In genomic region chrX:78123190-78123589, GRCh38 we compare ENCODE assay signal across 8 cellular contexts. TPM values are rescaled to one million over a fixed set of nuclear protein-coding genes. Genes with fewer than 3 reads are reported as not detected.
DNase-seq lines count a peak whose midpoint lies in the region; ATAC-seq and TF ChIP-seq lines count a peak whose summit lies in the region.
"Had no signal": no experiment of that assay in that cellular context is flagged by ENCODE, and none has a peak within 500 bp of the region (broad histone marks: within the 10 kb centered on the region; RNA-seq: fewer than 3 reads in every experiment).

No MANE protein-coding gene starts in this region.

- H3K4me3 Mint-ChIP-seq in CD8-positive, alpha-beta memory T cell = no peak overlapping the region
- H3K4me3 Mint-ChIP-seq in activated naive CD4-positive, alpha-beta T cell treated with anti-CD3 and anti-CD28 coated beads, Interleukin-2, amount 10 ng/mL, durations not matched to agents 7 days and 5 days = no peak overlapping the region
- H3K4me3 Mint-ChIP-seq: mesothelial cell of epicardium had no signal

- H3K27ac Mint-ChIP-seq in CD8-positive, alpha-beta memory T cell = peak overlapping the region in 5 of 8 donors; percentile 13 to 61 (median 43)
- H3K27ac Mint-ChIP-seq in activated naive CD4-positive, alpha-beta T cell treated with anti-CD3 and anti-CD28 coated beads, Interleukin-2, amount 10 ng/mL, durations not matched to agents 7 days and 5 days = peak overlapping the region; percentile 74
- H3K27ac Mint-ChIP-seq: mesothelial cell of epicardium had no signal

- peaks cover 0 to 85% (median 8%) of the 10 kb centered on the region in 3 donors for H3K36me3 Mint-ChIP-seq in CD8-positive, alpha-beta memory T cell
- peaks cover 62% of the 10 kb centered on the region for H3K36me3 Mint-ChIP-seq in activated naive CD4-positive, alpha-beta T cell treated with anti-CD3 and anti-CD28 coated beads, Interleukin-2, amount 10 ng/mL, durations not matched to agents 7 days and 5 days

- H3K9me3 ChIP-seq in CD8-positive, alpha-beta memory T cell (ENCODE audit: low read length) = no peaks in the 10 kb centered on the region

- no peak for TF ChIP-seq CTCF in GM10248 (IDR thresholded peaks at IDR 0.05; ENCODE audit: control extremely low read depth, extremely low read depth, low read depth, missing control alignments)

- no peaks in the 10 kb centered on the region for H3K9me3 Mint-ChIP-seq in CD8-positive, alpha-beta memory T cell
- H3K9me3 Mint-ChIP-seq in activated naive CD4-positive, alpha-beta T cell treated with anti-CD3 and anti-CD28 coated beads, Interleukin-2, amount 10 ng/mL, durations not matched to agents 7 days and 5 days = no peaks in the 10 kb centered on the region
- H3K9me3 Mint-ChIP-seq: mesothelial cell of epicardium had no signal

- POLR2A ChIA-PET in CD8-positive, alpha-beta memory T cell (lab: Charles Lee) = interaction anchor here (0.7 kb wide), 1 partner anchor 8 kb away, joined by 6 read pairs; no protein-coding TSS in a partner anchor
- POLR2A ChIA-PET in GM10248 (lab: Yijun Ruan, JAX) = no interaction called here

- no peak overlapping the region for H3K27ac ChIP-seq in CD8-positive, alpha-beta memory T cell (ENCODE audit: low read depth, low read length)

- H3K27me3 ChIP-seq in CD8-positive, alpha-beta memory T cell (ENCODE audit: insufficient read depth, low read length, poor library complexity, severe bottlenecking) = no peaks in the 10 kb centered on the region

- no peak overlapping the region for H3K4me3 ChIP-seq in CD8-positive, alpha-beta memory T cell (ENCODE audit: low read length)

- CTCF ChIA-PET in CD8-positive, alpha-beta memory T cell (lab: Charles Lee) = no interaction called here
- CTCF ChIA-PET in activated naive CD4-positive, alpha-beta T cell treated with anti-CD3 and anti-CD28 coated beads, Interleukin-2, amount 10 ng/mL, durations not matched to agents 7 days and 5 days (lab: Charles Lee) = no interaction called here
- CTCF ChIA-PET in GM10248 (lab: Yijun Ruan, JAX) = no interaction called here

- no peaks in the 10 kb centered on the region for H3K4me1 ChIP-seq in CD8-positive, alpha-beta memory T cell (ENCODE audit: insufficient read depth, low read length)

- no peak for DNase-seq in CD8-positive, alpha-beta memory T cell
- DNase-seq in HK-2 (ENCODE audit: unreplicated experiment) (peak; percentile 51), myocyte (ENCODE audit: low read depth) (peak; percentile 52), SHP77 (lab: John Stamatoyannopoulos, UW) (no peak), GM10248 (ENCODE audit: extremely low spot score) (no peak)
- DNase-seq in activated naive CD4-positive, alpha-beta T cell treated with anti-CD3 and anti-CD28 coated beads, Interleukin-2, amount 10 ng/mL, durations not matched to agents 7 days and 5 days = no peak

- peaks cover 44% of the 10 kb centered on the region for H3K36me3 ChIP-seq in CD8-positive, alpha-beta memory T cell (ENCODE audit: insufficient read depth, low read length)

- peaks cover 5 to 46% (median 8%) of the 10 kb centered on the region in 3 donors for H3K4me1 Mint-ChIP-seq in CD8-positive, alpha-beta memory T cell
- peaks cover 37% of the 10 kb centered on the region for H3K4me1 Mint-ChIP-seq in activated naive CD4-positive, alpha-beta T cell treated with anti-CD3 and anti-CD28 coated beads, Interleukin-2, amount 10 ng/mL, durations not matched to agents 7 days and 5 days
- H3K4me1 Mint-ChIP-seq: mesothelial cell of epicardium had no signal

- no peak for ATAC-seq in HG03378 (IDR thresholded peaks at IDR 0.05; ENCODE audit: unreplicated experiment)

- H3K27me3 Mint-ChIP-seq in CD8-positive, alpha-beta memory T cell = peaks cover 0 to 1% of the 10 kb centered on the region in 2 donors
- no peaks in the 10 kb centered on the region for H3K27me3 Mint-ChIP-seq in activated naive CD4-positive, alpha-beta T cell treated with anti-CD3 and anti-CD28 coated beads, Interleukin-2, amount 10 ng/mL, durations not matched to agents 7 days and 5 days

RNA-seq across cellular contexts. Expression of gene TAF9B, which starts 16.3 kb away (rescaled TPM):
- 10 to 100 TPM; 27.7 to 32.1 TPM for total RNA-seq in CD8-positive, alpha-beta memory T cell
- 21.0 TPM for polyA plus RNA-seq in CD8-positive, alpha-beta memory T cell
- total RNA-seq in myocyte = 56.2 and 63.0 TPM in 2 replicates
- polyA plus RNA-seq in myocyte (2012) = 11.4 TPM

RNA-seq across cellular contexts. Expression of gene PGK1, which starts 19.1 kb away (rescaled TPM):
- total RNA-seq in CD8-positive, alpha-beta memory T cell = 100 to 1,000 TPM; 665 to 680 TPM
- polyA plus RNA-seq in CD8-positive, alpha-beta memory T cell = 454 TPM
- total RNA-seq in myocyte = 277 and 371 TPM in 2 replicates
- 670 TPM for polyA plus RNA-seq in myocyte (2012)

Comparison
In these comparisons a context has a peak if more than half of its experiments do, and no peak if none do; other contexts are left out.
1. DNase-seq: peak in HK-2 (single experiment) and myocyte (single experiment); none in CD8-positive, alpha-beta memory T cell (0 of 5), activated naive CD4-positive, alpha-beta T cell treated with anti-CD3 and anti-CD28 coated beads, Interleukin-2, amount 10 ng/mL, durations not matched to agents 7 days and 5 days (single experiment), SHP77 (0 of 2) and GM10248 (single experiment).